ENCODE assay signal across 14 cellular contexts in the genomic region with DNA sequence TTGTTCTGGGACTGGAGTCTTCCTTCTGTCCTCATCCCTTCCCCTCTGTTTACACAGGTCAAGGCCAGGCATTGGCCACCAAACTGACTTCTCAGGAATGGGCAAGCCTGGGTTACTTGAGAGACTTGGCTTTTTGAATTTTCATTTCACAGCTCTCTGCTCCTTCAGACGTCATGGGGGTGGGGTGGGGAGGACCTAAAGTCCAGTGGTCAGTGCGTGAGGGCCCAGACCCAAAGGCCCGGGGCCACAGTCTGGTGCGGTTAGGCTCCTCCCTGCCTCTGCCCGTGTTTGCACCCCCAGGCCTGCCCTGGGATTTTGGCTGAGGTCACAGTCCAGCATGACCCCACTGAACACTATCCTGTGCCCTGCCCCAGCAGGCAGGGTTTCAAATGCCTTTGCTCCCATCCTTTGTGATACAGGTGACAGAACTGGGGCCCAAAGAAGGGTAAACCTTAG. TPM values are rescaled to one million over a fixed set of nuclear protein-coding genes. Genes with fewer than 3 reads are reported as not detected.
A peak's percentile ranks its signal among the peaks of the same experiment; 100 is the strongest.
DNase-seq lines count a peak whose midpoint lies in the region; ATAC-seq and TF ChIP-seq lines count a peak whose summit lies in the region.
"Had no signal": no experiment of that assay in that cellular context is flagged by ENCODE, and none has a peak within 500 bp of the region (broad histone marks: within the 10 kb centered on the region; RNA-seq: fewer than 3 reads in every experiment).

No MANE protein-coding gene starts in this region.

- H3K4me1 Mint-ChIP-seq in brain = peaks cover 70% of the 10 kb centered on the region
- peaks cover 39 to 89% of the 10 kb centered on the region in 2 donors for H3K4me1 Mint-ChIP-seq in stimulated activated naive B cell treated with anti-CD40 and anti-IgM and Interleukin-4, amounts not matched to agents 10 μg/mL and 1 μg/mL and 100 μg/mL, for 72 hours

- 0 to 56% methylated on average over 1 to 5 of the region's 5 CpGs for WGBS in thyroid gland, 2 donors

- H3K36me3 ChIP-seq in thyroid gland = no peaks in the 10 kb centered on the region
- H3K36me3 ChIP-seq in brain microvascular endothelial cell (replicated peaks) = no peaks in the 10 kb centered on the region

- intact Hi-C loops in thyroid gland (cut with DNase I) = no loop called here

- no peak for TF ChIP-seq CTCF in brain (conservative IDR thresholded peaks at IDR 0.05)
- TF ChIP-seq CTCF in thyroid gland (IDR thresholded peaks at IDR 0.05) = no peak
- TF ChIP-seq CTCF in brain microvascular endothelial cell (IDR thresholded peaks at IDR 0.05; ENCODE audit: low read depth, low read length, missing control alignments) = no peak

- H3K4me3 Mint-ChIP-seq in brain = no peak overlapping the region
- H3K4me3 Mint-ChIP-seq in stimulated activated naive B cell treated with anti-CD40 and anti-IgM and Interleukin-4, amounts not matched to agents 10 μg/mL and 1 μg/mL and 100 μg/mL, for 72 hours = no peak overlapping the region
- H3K4me3 Mint-ChIP-seq: WTC11 had no signal

- CTCF ChIA-PET in HEK293T (lab: Yijun Ruan, JAX) = interaction anchor here (1.4 to 2.5 kb wide), 2 partner anchors 10 to 131 kb away, joined by 4 to 11 read pairs; no protein-coding TSS in a partner anchor

- H3K36me3 Mint-ChIP-seq in brain = no peaks in the 10 kb centered on the region
- H3K36me3 Mint-ChIP-seq in stimulated activated naive B cell treated with anti-CD40 and anti-IgM and Interleukin-4, amounts not matched to agents 10 μg/mL and 1 μg/mL and 100 μg/mL, for 72 hours = peaks cover 7 to 34% of the 10 kb centered on the region in 2 donors
- H3K36me3 Mint-ChIP-seq: WTC11 had no signal

- TF ChIP-seq POLR2A in thyroid gland (IDR thresholded peaks at IDR 0.05) = peak in 1 of 2 donors; percentile 17

- peak overlapping the region; percentile 70 to 79 (median 78) for H3K27ac ChIP-seq in thyroid gland
- H3K27ac ChIP-seq in brain microvascular endothelial cell = no peak overlapping the region
- H3K27ac ChIP-seq: 22Rv1 had no signal

- in situ Hi-C loops in brain microvascular endothelial cell (cut with HindIII; ENCODE audit: low pct_ligation_motif_present, low sequenced_read_pairs) = loop anchor here (25.0 kb wide), 1 partner anchor 118 kb away; no protein-coding TSS in a partner anchor

- H3K9me3 Mint-ChIP-seq in brain = no peaks in the 10 kb centered on the region
- no peaks in the 10 kb centered on the region for H3K9me3 Mint-ChIP-seq in stimulated activated naive B cell treated with anti-CD40 and anti-IgM and Interleukin-4, amounts not matched to agents 10 μg/mL and 1 μg/mL and 100 μg/mL, for 72 hours
- H3K9me3 Mint-ChIP-seq: WTC11 had no signal

- H3K4me3 ChIP-seq in thyroid gland (replicated peaks in 1 of 3) (no peak overlapping the region), brain microvascular endothelial cell (ENCODE audit: low read depth, low read length) (no peak overlapping the region)

- DNase-seq in activated CD4-positive, CD25-positive, alpha-beta regulatory T cell treated with anti-CD3 and anti-CD28 coated beads, Interleukin-2, amount 50 U/mL, for 72 hours = peak; percentile 9
- no peak for DNase-seq in activated CD4-positive, CD25-positive, alpha-beta regulatory T cell (lab: John Stamatoyannopoulos, UW)
- DNase-seq in mesenteric fat pad (ENCODE audit: low spot score) = peak; percentile 78
- DNase-seq in thyroid gland = peak; percentile 40 to 52
- DNase-seq in brain microvascular endothelial cell = no peak
- no peak for DNase-seq in stimulated activated naive B cell treated with anti-CD40 and anti-IgM and Interleukin-4, amounts not matched to agents 10 μg/mL and 1 μg/mL and 100 μg/mL, for 72 hours
- no peak for DNase-seq in HEK293T (ENCODE audit: extremely low spot score)
- DNase-seq: hippocampal formation, KG1, midbrain, substantia nigra had no signal

- H3K27ac Mint-ChIP-seq in brain = peak overlapping the region in 3 of 5 experiments; percentile 74 to 90 (median 76)
- no peak overlapping the region for H3K27ac Mint-ChIP-seq in stimulated activated naive B cell treated with anti-CD40 and anti-IgM and Interleukin-4, amounts not matched to agents 10 μg/mL and 1 μg/mL and 100 μg/mL, for 72 hours
- H3K27ac Mint-ChIP-seq: WTC11 had no signal

- H3K27me3 Mint-ChIP-seq in brain = peaks cover 10% of the 10 kb centered on the region
- H3K27me3 Mint-ChIP-seq in stimulated activated naive B cell treated with anti-CD40 and anti-IgM and Interleukin-4, amounts not matched to agents 10 μg/mL and 1 μg/mL and 100 μg/mL, for 72 hours = no peaks in the 10 kb centered on the region

- peaks cover 34 to 56% of the 10 kb centered on the region in 2 donors for H3K4me1 ChIP-seq in thyroid gland

- H3K27me3 ChIP-seq in thyroid gland = no peaks in the 10 kb centered on the region
- no peaks in the 10 kb centered on the region for H3K27me3 ChIP-seq in brain microvascular endothelial cell (replicated peaks)

- no peaks in the 10 kb centered on the region for H3K9me3 ChIP-seq in thyroid gland

- POLR2A ChIA-PET in HEK293T (lab: Yijun Ruan, JAX) = no interaction called here

- no peak for ATAC-seq in stimulated activated naive B cell treated with anti-CD40 and anti-IgM and Interleukin-4, amounts not matched to agents 10 μg/mL and 1 μg/mL and 100 μg/mL, for 72 hours (replicated peaks)
- ATAC-seq: WTC11 had no signal

TF ChIP-seq in HEK293T, 16 proteins besides CTCF, POLR2A, EP300 and RAD21:
- no peak for TF ChIP-seq L3MBTL2 (conservative IDR thresholded peaks at IDR 0.05)
- TF ChIP-seq NFRKB (IDR thresholded peaks at IDR 0.05) = no peak
- TF ChIP-seq ARNT (IDR thresholded peaks at IDR 0.05) = no peak
- no peak for TF ChIP-seq LEF1 (IDR thresholded peaks at IDR 0.05; ENCODE audit: borderline replicate concordance)
- no peak for TF ChIP-seq TARDBP (IDR thresholded peaks at IDR 0.05)
- TF ChIP-seq ELF4 (IDR thresholded peaks at IDR 0.05) = no peak
- TF ChIP-seq HDGF (IDR thresholded peaks at IDR 0.05; ENCODE audit: borderline replicate concordance) = no peak
- TF ChIP-seq BHLHE40 (IDR thresholded peaks at IDR 0.05; ENCODE audit: borderline replicate concordance) = no peak
- no peak for TF ChIP-seq FOXA1 (IDR thresholded peaks at IDR 0.05)
- TF ChIP-seq FOXM1 (IDR thresholded peaks at IDR 0.05; ENCODE audit: borderline replicate concordance) = no peak
- TF ChIP-seq SP1 (IDR thresholded peaks at IDR 0.05) = no peak
- no peak for TF ChIP-seq SUZ12 (IDR thresholded peaks at IDR 0.05)
- no peak for TF ChIP-seq ZNF384 (IDR thresholded peaks at IDR 0.05)
- no peak for TF ChIP-seq FOXK2 (IDR thresholded peaks at IDR 0.05)
- TF ChIP-seq CTBP1 (IDR thresholded peaks at IDR 0.05; ENCODE audit: borderline replicate concordance) = no peak
- TF ChIP-seq, protein P1, sequence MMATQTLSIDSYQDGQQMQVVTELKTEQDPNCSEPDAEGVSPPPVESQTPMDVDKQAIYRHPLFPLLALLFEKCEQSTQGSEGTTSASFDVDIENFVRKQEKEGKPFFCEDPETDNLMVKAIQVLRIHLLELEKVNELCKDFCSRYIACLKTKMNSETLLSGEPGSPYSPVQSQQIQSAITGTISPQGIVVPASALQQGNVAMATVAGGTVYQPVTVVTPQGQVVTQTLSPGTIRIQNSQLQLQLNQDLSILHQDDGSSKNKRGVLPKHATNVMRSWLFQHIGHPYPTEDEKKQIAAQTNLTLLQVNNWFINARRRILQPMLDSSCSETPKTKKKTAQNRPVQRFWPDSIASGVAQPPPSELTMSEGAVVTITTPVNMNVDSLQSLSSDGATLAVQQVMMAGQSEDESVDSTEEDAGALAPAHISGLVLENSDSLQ (IDR thresholded peaks at IDR 0.05) = no peak

RNA-seq across cellular contexts. Expression of gene CXXC5, which starts 4.1 kb away (rescaled TPM):
- 79.7 TPM for polyA plus RNA-seq in brain (ENCODE audit: insufficient read depth, low read depth, low replicate concordance)
- total RNA-seq in mesenteric fat pad = 33.0 TPM
- total RNA-seq in thyroid gland = 10 to 100 TPM; 52.3 to 81.8 (median 62.6) TPM

Comparison
In these comparisons a context has a peak if more than half of its experiments do, and no peak if none do; other contexts are left out.
1. DNase-seq: peak in activated CD4-positive, CD25-positive, alpha-beta regulatory T cell treated with anti-CD3 and anti-CD28 coated beads, Interleukin-2, amount 50 U/mL, for 72 hours (single experiment), mesenteric fat pad (single experiment) and thyroid gland (2 of 2); none in activated CD4-positive, CD25-positive, alpha-beta regulatory T cell (0 of 4), brain microvascular endothelial cell (single experiment), stimulated activated naive B cell treated with anti-CD40 and anti-IgM and Interleukin-4, amounts not matched to agents 10 μg/mL and 1 μg/mL and 100 μg/mL, for 72 hours (single experiment) and HEK293T (single experiment).